ENCODE assay signal across 8 cellular contexts in the genomic region with DNA sequence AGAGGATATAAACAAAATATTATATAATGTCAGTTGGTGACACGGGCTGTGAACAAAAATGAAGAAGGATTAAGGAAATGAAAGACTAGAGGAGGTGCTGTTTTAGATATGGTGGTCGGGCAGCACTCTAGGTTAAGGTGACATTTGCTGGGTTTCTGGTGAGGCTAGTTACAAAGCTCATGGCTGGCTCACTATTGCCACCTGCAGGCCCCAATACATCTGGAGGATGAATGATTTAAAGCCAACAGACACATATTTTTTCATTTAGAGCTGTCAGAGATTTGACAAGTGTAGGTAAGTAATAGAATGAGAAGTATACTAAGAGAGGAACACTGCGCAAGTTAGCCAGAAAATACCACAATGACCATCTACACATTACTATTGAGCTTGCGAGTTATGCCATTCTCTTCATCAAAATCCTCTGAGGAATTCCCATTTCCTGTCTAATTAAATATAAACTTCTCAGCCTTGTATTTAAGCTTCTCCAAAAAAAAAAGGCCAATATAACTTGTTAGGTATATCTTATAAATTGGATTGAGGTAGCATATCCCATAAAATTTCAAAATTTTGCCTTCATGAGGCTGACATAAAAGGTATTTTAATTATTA. TPM values are rescaled to one million over a fixed set of nuclear protein-coding genes. Genes with fewer than 3 reads are reported as not detected.
DNase-seq lines count a peak whose midpoint lies in the region; ATAC-seq and TF ChIP-seq lines count a peak whose summit lies in the region.

No MANE protein-coding gene starts in this region.

- no peaks in the 10 kb centered on the region for H3K9me2 ChIP-seq in PC-9 (ENCODE audit: insufficient read depth)

- no peaks in the 10 kb centered on the region for H3F3A ChIP-seq in PC-9 (ENCODE audit: insufficient read depth, low read depth)

- no peaks in the 10 kb centered on the region for H3K9me3 Mint-ChIP-seq in activated naive CD4-positive, alpha-beta T cell treated with anti-CD3 and anti-CD28 coated beads for 36 hours

- intact Hi-C loops in PC-9 (cut with micrococcal nuclease; ENCODE audit: unreplicated experiment) = loop anchor here (1.0 kb wide), 4 partner anchors 60 to 220 kb away; no protein-coding TSS in a partner anchor
- intact Hi-C loops in activated naive CD4-positive, alpha-beta T cell treated with anti-CD3 and anti-CD28 coated beads for 36 hours (cut with micrococcal nuclease) = loop anchor here (1.0 to 5.0 kb wide), 5 partner anchors 60 to 832 kb away; a partner anchor contains a TSS

- no peaks in the 10 kb centered on the region for H3K4me1 ChIP-seq in PC-9 (replicated peaks; ENCODE audit: insufficient read depth)

- no peaks in the 10 kb centered on the region for H3K27me3 ChIP-seq in PC-9 (ENCODE audit: insufficient read depth, low read depth)

- no peak overlapping the region for H3K27ac Mint-ChIP-seq in activated naive CD4-positive, alpha-beta T cell treated with anti-CD3 and anti-CD28 coated beads for 36 hours

- POLR2A ChIA-PET in PC-9 (lab: Charles Lee; ENCODE audit: unreplicated experiment) = no interaction called here

- H3K4me3 ChIP-seq in PC-9 = no peak overlapping the region
- no peak overlapping the region for H3K4me3 ChIP-seq in coronary artery

- H3K27ac ChIP-seq in PC-9 (no peak overlapping the region), coronary artery (no peak overlapping the region)

- no peaks in the 10 kb centered on the region for H3K9me3 ChIP-seq in PC-9 (ENCODE audit: insufficient read depth, low read depth)

- no peak overlapping the region for H3K4me2 ChIP-seq in PC-9

- DNase-seq in DMS53 treated with DMSO at 0.1 percent for 48 hours (lab: John Stamatoyannopoulos, UW; ENCODE audit: unreplicated experiment) (peak; percentile 21), PC-9 (peak; percentile 40 to 55), glomerular visceral epithelial cell (ENCODE audit: extremely low spot score) (peak; percentile 69), retina (peak; percentile 47), coronary artery (ENCODE audit: low spot score) (no peak)
- DNase-seq in activated naive CD4-positive, alpha-beta T cell treated with anti-CD3 and anti-CD28 coated beads for 36 hours = peak; percentile 77

- CTCF ChIA-PET in PC-9 (lab: Charles Lee) = interaction anchor here (0.7 to 2.5 kb wide), 8 partner anchors 31 to 288 kb away, joined by 3 to 36 read pairs (median 5); a partner anchor contains a TSS
- CTCF ChIA-PET in activated naive CD4-positive, alpha-beta T cell treated with anti-CD3 and anti-CD28 coated beads for 36 hours (lab: Charles Lee) = interaction anchor here (0.6 to 10.8 kb wide), 12 partner anchors 11 to 105 kb away, joined by 3 to 190 read pairs (median 5); a partner anchor contains a TSS

- peak; percentile 76 for TF ChIP-seq CTCF in PC-9 (conservative IDR thresholded peaks at IDR 0.05)
- no peak for TF ChIP-seq CTCF in coronary artery (IDR thresholded peaks at IDR 0.05)

- peaks cover under 1% of the 10 kb centered on the region for H3K27me3 Mint-ChIP-seq in activated naive CD4-positive, alpha-beta T cell treated with anti-CD3 and anti-CD28 coated beads for 36 hours (ENCODE audit: low read depth)

- H3K4me1 Mint-ChIP-seq in activated naive CD4-positive, alpha-beta T cell treated with anti-CD3 and anti-CD28 coated beads for 36 hours (ENCODE audit: low read depth) = peaks cover 10% of the 10 kb centered on the region

- no peak overlapping the region for H3K4me3 Mint-ChIP-seq in activated naive CD4-positive, alpha-beta T cell treated with anti-CD3 and anti-CD28 coated beads for 36 hours

- BruUV-seq in PC-9 (replicated peaks; lab: Mats Ljungman, UMichigan) = no TSS peak

- no peaks in the 10 kb centered on the region for H3K36me3 Mint-ChIP-seq in activated naive CD4-positive, alpha-beta T cell treated with anti-CD3 and anti-CD28 coated beads for 36 hours (ENCODE audit: low read depth)

- H2AFZ ChIP-seq in PC-9 = no peak overlapping the region

- no peaks in the 10 kb centered on the region for H3K36me3 ChIP-seq in PC-9 (ENCODE audit: low read depth)

- H3K79me2 ChIP-seq in PC-9 (ENCODE audit: low read depth) = no peaks in the 10 kb centered on the region

- no peaks in the 10 kb centered on the region for H4K20me1 ChIP-seq in PC-9 (ENCODE audit: insufficient read depth)

- ATAC-seq in GM19397 (IDR thresholded peaks at IDR 0.05; ENCODE audit: unreplicated experiment) (peak; percentile 63), HG03432 (IDR thresholded peaks at IDR 0.05; ENCODE audit: unreplicated experiment) (peak; percentile 73)

RNA-seq across cellular contexts. Expression of a gene that starts 6.4 kb away (rescaled TPM):
- total RNA-seq in PC-9 (2021) = not detected in 2 replicates
- not detected for total RNA-seq in activated naive CD4-positive, alpha-beta T cell treated with anti-CD3 and anti-CD28 coated beads for 36 hours

RNA-seq across cellular contexts. Expression of a gene that starts 28.3 kb away (rescaled TPM):
- total RNA-seq in PC-9 (2021) = not detected in 2 replicates
- not detected for total RNA-seq in activated naive CD4-positive, alpha-beta T cell treated with anti-CD3 and anti-CD28 coated beads for 36 hours

RNA-seq across cellular contexts. Expression of a gene that starts 56.0 kb away (rescaled TPM):
- total RNA-seq in PC-9 (2021) = not detected in 2 replicates
- total RNA-seq in activated naive CD4-positive, alpha-beta T cell treated with anti-CD3 and anti-CD28 coated beads for 36 hours = not detected
